ENCODE assay signal across 21 cellular contexts in genomic region chr12:5388581-5389535, GRCh38. TPM values are rescaled to one million over a fixed set of nuclear protein-coding genes. Genes with fewer than 3 reads are reported as not detected.
DNase-seq lines count a peak whose midpoint lies in the region; TF ChIP-seq lines count a peak whose summit lies in the region.
"Had no signal": no experiment of that assay in that cellular context is flagged by ENCODE, and none has a peak within 500 bp of the region (broad histone marks: within the 10 kb centered on the region; RNA-seq: fewer than 3 reads in every experiment).

No MANE protein-coding gene starts in this region.

- no peaks in the 10 kb centered on the region for H3F3A ChIP-seq in PC-9 (ENCODE audit: insufficient read depth, low read depth)

- no peak overlapping the region for H2AFZ ChIP-seq in PC-9

- peaks cover 17% of the 10 kb centered on the region for H3K4me1 ChIP-seq in PC-9 (replicated peaks; ENCODE audit: insufficient read depth)
- H3K4me1 ChIP-seq: A549, ascending aorta, esophagus squamous epithelium, left ventricle myocardium inferior, upper lobe of left lung had no signal

- peak overlapping the region; percentile 61 for H3K27ac ChIP-seq in PC-9
- H3K27ac ChIP-seq: A549, ascending aorta, esophagus squamous epithelium, left ventricle myocardium inferior, upper lobe of left lung had no signal

- H3K4me3 ChIP-seq in PC-9: no peak overlapping the region
- H3K4me3 ChIP-seq: A549, ascending aorta, esophagus squamous epithelium, left ventricle myocardium inferior, upper lobe of left lung had no signal

- H3K9me3 ChIP-seq in PC-9 (ENCODE audit: insufficient read depth, low read depth): no peaks in the 10 kb centered on the region
- H3K9me3 ChIP-seq: A549, ascending aorta, esophagus squamous epithelium, left ventricle myocardium inferior, upper lobe of left lung had no signal

- in situ Hi-C loops in ACHN (cut with HindIII; ENCODE audit: low pct_ligation_motif_present, low pct_unique_long_range_greater_than_20kb, low sequenced_read_pairs): no loop called here

- intact Hi-C loops in PC-9 (cut with micrococcal nuclease; ENCODE audit: unreplicated experiment): no loop called here

- no TSS peak for BruUV-seq in PC-9 (replicated peaks; lab: Mats Ljungman, UMichigan)

- H3K27me3 ChIP-seq in PC-9 (ENCODE audit: insufficient read depth, low read depth): no peaks in the 10 kb centered on the region
- H3K27me3 ChIP-seq: ascending aorta, upper lobe of left lung had no signal

- no peaks in the 10 kb centered on the region for H3K36me3 ChIP-seq in PC-9 (ENCODE audit: low read depth)
- H3K36me3 ChIP-seq: ascending aorta, esophagus squamous epithelium, left ventricle myocardium inferior, upper lobe of left lung had no signal

- H4K20me1 ChIP-seq in PC-9 (ENCODE audit: insufficient read depth): no peaks in the 10 kb centered on the region

- peak; percentile 21 for DNase-seq in ACHN
- DNase-seq in GM04504 (ENCODE audit: low read depth): peak; percentile 17
- DNase-seq in PC-9: peak in 1 of 2 experiments; percentile 81
- peak; percentile 45 for DNase-seq in hepatic stellate cell (ENCODE audit: low spot score)
- no peak for DNase-seq in NCI-H146 treated with DMSO at 0.1 percent for 48 hours (lab: John Stamatoyannopoulos, UW; ENCODE audit: unreplicated experiment)
- DNase-seq in ureter (ENCODE audit: low spot score): no peak
- DNase-seq in NCI-H524 treated with DMSO at 0.1 percent for 48 hours (lab: John Stamatoyannopoulos, UW): no peak
- DNase-seq in AML-193 (lab: John Stamatoyannopoulos, UW): no peak
- DNase-seq: activated CD4-positive, alpha-beta T cell treated with anti-CD3 and anti-CD28 coated beads, Interleukin-2, amount 10 ng/mL, durations not matched to agents 24 days and 14 days; CD4-positive, CD25-positive, alpha-beta regulatory T cell; cerebellar nuclear complex; effector CD8-positive, alpha-beta T cell; esophagus squamous epithelium; left ventricle myocardium inferior; NCI-H146; NCI-H2171 treated with DMSO at 0.1 percent for 48 hours; upper lobe of left lung had no signal

- no peak for TF ChIP-seq CTCF in PC-9 (conservative IDR thresholded peaks at IDR 0.05)

- peak overlapping the region; percentile 48 for H3K4me2 ChIP-seq in PC-9
- H3K4me2 ChIP-seq: A549 had no signal

- H3K79me2 ChIP-seq in PC-9 (ENCODE audit: low read depth): no peaks in the 10 kb centered on the region

- no peaks in the 10 kb centered on the region for H3K9me2 ChIP-seq in PC-9 (ENCODE audit: insufficient read depth)

- POLR2A ChIA-PET in PC-9 (lab: Charles Lee; ENCODE audit: unreplicated experiment): no interaction called here

- CTCF ChIA-PET in PC-9 (lab: Charles Lee): no interaction called here

RNA-seq across cellular contexts. Expression of gene NTF3, which starts 43.0 kb away (rescaled TPM):
- total RNA-seq in PC-9 (2021) (not detected in 2 replicates), ureter (6.1 TPM)
- total RNA-seq: activated CD4-positive, alpha-beta T cell treated with anti-CD3 and anti-CD28 coated beads, Interleukin-2, amount 10 ng/mL, durations not matched to agents 24 days and 14 days; activated naive CD4-positive, alpha-beta T cell treated with anti-CD3 and anti-CD28 coated beads, Interleukin-2, amount 50 U/mL, for 72 hours; CD4-positive, CD25-positive, alpha-beta regulatory T cell; T-helper 1 cell treated with Interleukin-12 subunit alpha and Interleukin-12 subunit beta and Interleukin-4 antibody, amounts not matched to agents 30 ng/mL and 1 ng/mL, for 36 hours had no signal

Comparison
In these comparisons a context has a peak if more than half of its experiments do, and no peak if none do; other contexts are left out.
1. DNase-seq: peak in ACHN (single experiment), GM04504 (single experiment) and hepatic stellate cell (single experiment); none in NCI-H146 treated with DMSO at 0.1 percent for 48 hours (single experiment), ureter (single experiment), NCI-H524 treated with DMSO at 0.1 percent for 48 hours (single experiment) and AML-193 (0 of 2).